In the genomic region with DNA sequence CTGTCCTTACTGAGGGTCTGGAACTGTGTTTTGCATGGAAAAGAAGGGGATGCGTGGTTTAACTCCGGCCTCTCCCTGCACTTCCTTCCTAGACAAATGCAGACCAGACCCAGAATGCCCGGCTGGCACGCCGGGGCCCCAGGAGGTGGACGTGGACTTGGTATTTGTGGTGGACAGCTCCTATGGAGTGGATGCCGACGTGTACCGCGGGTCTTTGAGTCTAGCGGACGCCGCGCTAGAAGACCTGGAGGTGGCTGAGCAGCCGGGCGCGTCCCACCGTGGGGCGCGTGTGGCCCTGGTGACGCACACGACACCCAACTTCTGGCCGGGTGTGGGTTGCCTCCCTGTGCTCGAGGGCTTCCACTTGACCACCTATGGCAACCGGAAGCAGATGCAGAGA, we compare ENCODE assay signal across 27 cellular contexts.
"Had no signal": no experiment of that assay in that cellular context is flagged by ENCODE, and none has a peak within 500 bp of the region (broad histone marks: within the 10 kb centered on the region; RNA-seq: fewer than 3 reads in every experiment).

No MANE protein-coding gene starts in this region.

- DNase-seq: activated B cell treated with CpG ODN at 0.5 μM for 24 hours; activated CD4-positive, alpha-beta T cell treated with anti-CD3 and anti-CD28 coated beads for 48 hours; activated CD4-positive, alpha-beta T cell treated with anti-CD3 and anti-CD28 coated beads, Interleukin-2, amount 50 U/mL, for 1 hour; activated CD4-positive, alpha-beta T cell treated with anti-CD3 and anti-CD28 coated beads, Interleukin-2, amount 50 U/mL, for 48 hours; activated CD8-positive, alpha-beta memory T cell treated with anti-CD3 and anti-CD28 coated beads for 24 hours; activated CD8-positive, alpha-beta T cell treated with anti-CD3 and anti-CD28 coated beads for 36 hours; activated effector memory CD4-positive, alpha-beta T cell treated with Interleukin-2 at 50 U/mL for 16 hours; activated gamma-delta T cell treated with Interleukin-2 at 50 U/mL for 16 hours; activated naive CD4-positive, alpha-beta T cell treated with anti-CD3 and anti-CD28 coated beads, Interleukin-2, amount 50 U/mL, for 16 hours; activated naive CD4-positive, alpha-beta T cell treated with Interleukin-2 at 50 U/mL for 16 hours; activated T-cell treated with anti-CD3 and anti-CD28 coated beads, Interleukin-2, amount 50 U/mL, for 4 hours; amniotic stem cell; anterior cingulate cortex; body of pancreas; caudate nucleus; colonic mucosa; effector CD8-positive, alpha-beta T cell; foreskin fibroblast; T-helper 1 cell; T-helper 17 cell; T1000; WERI-Rb-1 had no signal

- H3K27ac ChIP-seq: body of pancreas, colonic mucosa, WERI-Rb-1 had no signal

- ATAC-seq: activated CD4-positive, CD25-positive, alpha-beta regulatory T cell treated with anti-CD3 and anti-CD28 coated beads, Interleukin-2, amount 50 U/mL, for 24 hours; activated CD8-positive, alpha-beta T cell treated with anti-CD3 and anti-CD28 coated beads for 36 hours; activated T-cell treated with anti-CD3 and anti-CD28 coated beads, Interleukin-2, amount 50 U/mL, for 4 hours; activated T-helper 17 cell treated with anti-CD3 and anti-CD28 coated beads, Interleukin-2, amount 50 U/mL, for 72 hours; body of pancreas; esophagus mucosa; T-helper 17 cell had no signal

- H3K4me3 Mint-ChIP-seq: activated B cell treated with CpG ODN at 0.5 μM for 24 hours; activated CD8-positive, alpha-beta T cell treated with anti-CD3 and anti-CD28 coated beads for 36 hours; activated naive CD8-positive, alpha-beta T cell; activated T-cell treated with anti-CD3 and anti-CD28 coated beads, Interleukin-2, amount 50 U/mL, for 4 hours; activated T-helper 17 cell treated with anti-CD3 and anti-CD28 coated beads, Interleukin-2, amount 50 U/mL, for 72 hours; T-helper 17 cell; T-helper 2 cell treated with Interferon-gamma antibody and Interleukin-4, amounts not matched to agents 5 μg/mL and 100 μg/mL, for 36 hours had no signal

- H3K36me3 Mint-ChIP-seq: activated naive CD8-positive, alpha-beta T cell had no signal

- H3K27me3 ChIP-seq: body of pancreas, colonic mucosa had no signal

- H3K9me3 Mint-ChIP-seq: activated B cell treated with CpG ODN at 0.5 μM for 24 hours; activated CD8-positive, alpha-beta T cell treated with anti-CD3 and anti-CD28 coated beads for 36 hours; activated T-cell treated with anti-CD3 and anti-CD28 coated beads, Interleukin-2, amount 50 U/mL, for 4 hours; activated T-helper 17 cell treated with anti-CD3 and anti-CD28 coated beads, Interleukin-2, amount 50 U/mL, for 72 hours; T-helper 2 cell treated with Interferon-gamma antibody and Interleukin-4, amounts not matched to agents 5 μg/mL and 100 μg/mL, for 36 hours had no signal

- H3K4me3 ChIP-seq: body of pancreas, colonic mucosa had no signal

- H3K9me3 ChIP-seq: body of pancreas, colonic mucosa had no signal

- H3K4me1 Mint-ChIP-seq: activated B cell treated with CpG ODN at 0.5 μM for 24 hours; activated T-helper 17 cell treated with anti-CD3 and anti-CD28 coated beads, Interleukin-2, amount 50 U/mL, for 72 hours; T-helper 17 cell had no signal

- H3K4me1 ChIP-seq: body of pancreas, colonic mucosa had no signal

- H3K36me3 ChIP-seq: colonic mucosa, WERI-Rb-1 had no signal

- H3K27me3 Mint-ChIP-seq: activated B cell treated with CpG ODN at 0.5 μM for 24 hours; activated CD8-positive, alpha-beta T cell treated with anti-CD3 and anti-CD28 coated beads for 36 hours had no signal

- H3K27ac Mint-ChIP-seq: activated B cell treated with CpG ODN at 0.5 μM for 24 hours; activated CD8-positive, alpha-beta T cell treated with anti-CD3 and anti-CD28 coated beads for 36 hours; activated naive CD8-positive, alpha-beta T cell; activated T-helper 17 cell treated with anti-CD3 and anti-CD28 coated beads, Interleukin-2, amount 50 U/mL, for 72 hours; T-helper 17 cell; T-helper 2 cell treated with Interferon-gamma antibody and Interleukin-4, amounts not matched to agents 5 μg/mL and 100 μg/mL, for 36 hours had no signal
